Comparison of ENCODE assay signal across 24 cellular contexts in genomic region chr3:24687646-24688045, GRCh38.
DNase-seq lines count a peak whose midpoint lies in the region; ATAC-seq and TF ChIP-seq lines count a peak whose summit lies in the region.
"Had no signal": no experiment of that assay in that cellular context is flagged by ENCODE, and none has a peak within 500 bp of the region (broad histone marks: within the 10 kb centered on the region; RNA-seq: fewer than 3 reads in every experiment).

No MANE protein-coding gene starts in this region.

- no peak overlapping the region for H2BK20ac ChIP-seq in H9 (ENCODE audit: low read depth, low read length, poor library complexity, severe bottlenecking)

- TF ChIP-seq CTCF in H9 (conservative IDR thresholded peaks at IDR 0.05) (no peak), fibroblast of the aortic adventitia (IDR thresholded peaks at IDR 0.05; ENCODE audit: insufficient read depth, low read length) (no peak), gastrocnemius medialis (IDR thresholded peaks at IDR 0.05 in 4 of 5, conservative IDR thresholded peaks at IDR 0.05 in 1 of 5) (no peak)

- no peak overlapping the region for H3K4me2 ChIP-seq in H9 (ENCODE audit: insufficient read depth, insufficient read length, low read length)
- H3K4me2 ChIP-seq: GM23338 had no signal

- H3K4me1 ChIP-seq in H9 (ENCODE audit: insufficient read depth, low read length): peaks cover 2% of the 10 kb centered on the region; the same call in 1 of the 2 replicates
- H3K4me1 ChIP-seq in gastrocnemius medialis: peaks cover 22 to 28% of the 10 kb centered on the region in 2 donors
- H3K4me1 ChIP-seq: BE2C had no signal

- H3K9me3 ChIP-seq in H9 (ENCODE audit: control insufficient read depth, low read depth, low read length) (no peaks in the 10 kb centered on the region), gastrocnemius medialis (no peaks in the 10 kb centered on the region)
- H3K9me3 ChIP-seq: BE2C, Caco-2 had no signal

- no peaks in the 10 kb centered on the region for H3K79me1 ChIP-seq in H9 (ENCODE audit: insufficient read depth, low read depth, low read length, poor library complexity, severe bottlenecking)

- H2BK120ac ChIP-seq in H9 (ENCODE audit: low read depth, low read length, poor library complexity, severe bottlenecking): no peak overlapping the region

- H3K23ac ChIP-seq in H9 (ENCODE audit: insufficient read length, low read depth, low read length): no peak overlapping the region

- no peaks in the 10 kb centered on the region for H3K79me2 ChIP-seq in H9 (ENCODE audit: insufficient read depth, low read length)

- H3K9me3 Mint-ChIP-seq in H9: peaks cover 8 to 16% of the 10 kb centered on the region in 2 experiments; a peak in 3 of 5 replicates
- no peaks in the 10 kb centered on the region for H3K9me3 Mint-ChIP-seq in effector memory CD8-positive, alpha-beta T cell
- H3K9me3 Mint-ChIP-seq: CD4-positive, alpha-beta memory T cell had no signal

- no peaks in the 10 kb centered on the region for H3K27me3 ChIP-seq in H9 (ENCODE audit: insufficient read depth, low read length)
- H3K27me3 ChIP-seq in gastrocnemius medialis: no peaks in the 10 kb centered on the region
- H3K27me3 ChIP-seq: BE2C had no signal

- no peaks in the 10 kb centered on the region for H3K23me2 ChIP-seq in H9 (ENCODE audit: insufficient read length, low read depth, low read length, poor library complexity, severe bottlenecking)

- H3K4ac ChIP-seq in H9 (ENCODE audit: low read depth, low read length): no peak overlapping the region

- H3K4me3 ChIP-seq in fibroblast of the aortic adventitia (ENCODE audit: low read depth, low read length): no peak overlapping the region
- H3K4me3 ChIP-seq in gastrocnemius medialis: no peak overlapping the region
- H3K4me3 ChIP-seq: GM12878, GM23338 had no signal

- in situ Hi-C loops in gastrocnemius medialis (cut with MboI; ENCODE audit: low sequenced_read_pairs in 4 of 4): loop anchor here in 3 of 4 donors (10.0 to 25.0 kb wide), 4 partner anchors 425 to 800 kb away; no protein-coding TSS in a partner anchor

- no peaks in the 10 kb centered on the region for H3K36me3 ChIP-seq in gastrocnemius medialis
- H3K36me3 ChIP-seq: BE2C had no signal

- no CpG with 5 or more reads among the region's 7 CpGs for WGBS in H9 (ENCODE audit: extremely low coverage, insufficient read length, low lambda C conversion rate)

- no peak overlapping the region for H4K91ac ChIP-seq in H9 (ENCODE audit: insufficient read length, low read depth, low read length)

- no peak overlapping the region for H3K56ac ChIP-seq in H9 (ENCODE audit: insufficient read length, low read depth, low read length)

- DNase-seq in AG20443 (ENCODE audit: low spot score): peak; percentile 30
- DNase-seq in H9: no peak
- peak; percentile 18 for DNase-seq in fibroblast of the aortic adventitia (ENCODE audit: low read depth)
- peak in 1 of 2 donors; percentile 22 for DNase-seq in gastrocnemius medialis
- DNase-seq in NCI-H2029 (lab: John Stamatoyannopoulos, UW): no peak
- DNase-seq in effector memory CD8-positive, alpha-beta T cell: no peak
- DNase-seq in UCSD-AML1 (lab: John Stamatoyannopoulos, UW; ENCODE audit: unreplicated experiment): no peak
- DNase-seq in NCI-H748 treated with DMSO at 0.1 percent for 48 hours (lab: John Stamatoyannopoulos, UW): no peak
- DNase-seq: BE2C; Caco-2; CD4-positive, alpha-beta memory T cell; DMS 273 treated with DMSO at 0.1 percent for 48 hours; DMS79 treated with DMSO at 0.1 percent for 48 hours; KG1; NCI-H1105; NCI-H146; NCI-H2081; NCI-H2171; NCI-H524 treated with DMSO at 0.1 percent for 48 hours; Right ventricle myocardium superior had no signal

- H2AFZ ChIP-seq in H9 (ENCODE audit: low read length): no peak overlapping the region
- H2AFZ ChIP-seq: GM23338 had no signal

- H3K4me1 Mint-ChIP-seq in H9: peaks cover 30 to 36% of the 10 kb centered on the region in 2 experiments
- no peaks in the 10 kb centered on the region for H3K4me1 Mint-ChIP-seq in effector memory CD8-positive, alpha-beta T cell (ENCODE audit: low read depth in 2 of 2)

- intact Hi-C loops in gastrocnemius medialis (cut with DNase I; ENCODE audit: low total_unique reads): loop anchor here (5.0 to 10.0 kb wide), 2 partner anchors 165 to 503 kb away; no protein-coding TSS in a partner anchor

- H2BK5ac ChIP-seq in H9 (ENCODE audit: insufficient read length, low read length): no peak overlapping the region

- H3K4me3 Mint-ChIP-seq in H9: no peak overlapping the region
- H3K4me3 Mint-ChIP-seq in effector memory CD8-positive, alpha-beta T cell: no peak overlapping the region
- H3K4me3 Mint-ChIP-seq: CD4-positive, alpha-beta memory T cell; GM23338 had no signal

- H3K27ac ChIP-seq in H9 (ENCODE audit: insufficient read length, low read depth, low read length): no peak overlapping the region
- peak overlapping the region in 3 of 4 donors; percentile 20 to 44 (median 22) for H3K27ac ChIP-seq in gastrocnemius medialis
- H3K27ac ChIP-seq: HL-60 had no signal

- no peak overlapping the region for H4K5ac ChIP-seq in H9 (ENCODE audit: insufficient read length, low read depth, low read length)

- TF ChIP-seq POLR2A in gastrocnemius medialis (IDR thresholded peaks at IDR 0.05): no peak

- H4K20me1 ChIP-seq in H9 (ENCODE audit: control insufficient read depth, insufficient read depth, insufficient read length): no peaks in the 10 kb centered on the region

- peak; percentile 17 to 54 for ATAC-seq in gastrocnemius medialis
- ATAC-seq in effector memory CD8-positive, alpha-beta T cell (replicated peaks): no peak
- ATAC-seq: HCT116 had no signal

- H4K8ac ChIP-seq in H9 (replicated peaks; ENCODE audit: insufficient read length, low read depth, low read length): no peak overlapping the region

- H3K27me3 Mint-ChIP-seq in H9 (ENCODE audit: low read depth): no peaks in the 10 kb centered on the region
- no peaks in the 10 kb centered on the region for H3K27me3 Mint-ChIP-seq in effector memory CD8-positive, alpha-beta T cell
- H3K27me3 Mint-ChIP-seq: CD4-positive, alpha-beta memory T cell had no signal

- no peak overlapping the region for H2BK15ac ChIP-seq in H9 (ENCODE audit: low read depth, low read length)

- no peak overlapping the region for H3K9ac ChIP-seq in H9 (ENCODE audit: extremely low read depth, insufficient read length, low read length)

- peak overlapping the region; percentile 46 for H3K18ac ChIP-seq in H9 (ENCODE audit: insufficient read length, low read depth, low read length)

- no peak overlapping the region for H2BK12ac ChIP-seq in H9 (ENCODE audit: insufficient read length, low read depth, low read length)

- H3K36me3 Mint-ChIP-seq in H9 (ENCODE audit: insufficient read depth in 1 of 3, low read depth in 3 of 3): peaks cover 0 to 13% (median 0%) of the 10 kb centered on the region in 3 experiments; a peak in 2 of 7 replicates
- H3K36me3 Mint-ChIP-seq in effector memory CD8-positive, alpha-beta T cell (ENCODE audit: insufficient read depth): no peaks in the 10 kb centered on the region
- H3K36me3 Mint-ChIP-seq: CD4-positive, alpha-beta memory T cell had no signal

- no peak overlapping the region for H3T11ph ChIP-seq in H9 (ENCODE audit: low read length)

- no peak overlapping the region for H2AK5ac ChIP-seq in H9 (ENCODE audit: insufficient read length, low read length)

- H3K14ac ChIP-seq in H9 (ENCODE audit: insufficient read depth, low read length): no peak overlapping the region

- peak overlapping the region in 1 of 3 experiments; percentile 90; a peak in 1 of 7 replicates for H3K27ac Mint-ChIP-seq in H9
- no peak overlapping the region for H3K27ac Mint-ChIP-seq in effector memory CD8-positive, alpha-beta T cell
- H3K27ac Mint-ChIP-seq: CD4-positive, alpha-beta memory T cell; GM23338 had no signal

Comparison
In these comparisons a context has a peak if more than half of its experiments do, and no peak if none do; other contexts are left out.
1. DNase-seq: peak in AG20443 (single experiment) and fibroblast of the aortic adventitia (single experiment); none in H9 (single experiment), NCI-H2029 (single experiment), effector memory CD8-positive, alpha-beta T cell (0 of 3), UCSD-AML1 (single experiment) and NCI-H748 treated with DMSO at 0.1 percent for 48 hours (single experiment).